In genomic region chr20:32236819-32237218, GRCh38 we compare ENCODE assay signal across 1 cellular context.
TF ChIP-seq lines count a peak whose summit lies in the region.

No MANE protein-coding gene starts in this region.

TF ChIP-seq in IMR-90, 13 proteins besides CTCF, POLR2A, EP300 and RAD21:
- TF ChIP-seq RCOR1 (IDR thresholded peaks at IDR 0.05; ENCODE audit: insufficient replicate concordance, low read length) (no peak), USF2 (IDR thresholded peaks at IDR 0.05; ENCODE audit: low read depth, low read length) (no peak), MXI1 (IDR thresholded peaks at IDR 0.05; ENCODE audit: borderline replicate concordance, low read depth, low read length) (no peak), RFX5 (IDR thresholded peaks at IDR 0.05; ENCODE audit: low read depth, low read length) (no peak), NFE2L2 (IDR thresholded peaks at IDR 0.05; ENCODE audit: low read depth, low read length) (no peak)
